ENCODE assay signal across 18 cellular contexts in genomic region chr5:179120951-179121666, GRCh38.
"Had no signal": no experiment of that assay in that cellular context is flagged by ENCODE, and none has a peak within 500 bp of the region (broad histone marks: within the 10 kb centered on the region; RNA-seq: fewer than 3 reads in every experiment).

No MANE protein-coding gene starts in this region.

- H3K27ac ChIP-seq: esophagus muscularis mucosa, hepatocyte, neutrophil, SJCRH30, skin epidermis had no signal

- H3K4me1 ChIP-seq: esophagus muscularis mucosa, SJCRH30 had no signal

- H3K4me1 Mint-ChIP-seq: activated naive CD8-positive, alpha-beta T cell treated with anti-CD3 and anti-CD28 coated beads, Interleukin-2, amount 50 U/mL, for 24 hours; naive thymus-derived CD8-positive, alpha-beta T cell; WTC11 had no signal

- DNase-seq: activated CD4-positive, alpha-beta T cell treated with anti-CD3 and anti-CD28 coated beads for 48 hours; activated CD8-positive, alpha-beta T cell treated with anti-CD3 and anti-CD28 coated beads, Interleukin-2, amount 10 ng/mL, durations not matched to agents 7 days and 5 days; activated naive CD4-positive, alpha-beta T cell treated with anti-CD3 and anti-CD28 coated beads for 36 hours; activated naive CD8-positive, alpha-beta T cell treated with anti-CD3 and anti-CD28 coated beads, Interleukin-2, amount 50 U/mL, for 24 hours; activated T-cell treated with anti-CD3 and anti-CD28 coated beads for 4 hours; kidney glomerular epithelial cell; mucosa of descending colon; SJCRH30; stimulated activated CD4-positive, alpha-beta T cell treated with anti-CD3 and anti-CD28 coated beads, Interleukin-4, amount 100 ng/mL, for 24 hours; stimulated activated naive CD4-positive, alpha-beta T cell treated with Interleukin-2 at 50 U/mL for 16 hours had no signal

- H3K27ac Mint-ChIP-seq: activated CD8-positive, alpha-beta T cell treated with anti-CD3 and anti-CD28 coated beads, Interleukin-2, amount 10 ng/mL, durations not matched to agents 7 days and 5 days; activated naive CD4-positive, alpha-beta T cell treated with anti-CD3 and anti-CD28 coated beads for 36 hours; activated naive CD8-positive, alpha-beta T cell treated with anti-CD3 and anti-CD28 coated beads, Interleukin-2, amount 50 U/mL, for 24 hours; naive thymus-derived CD8-positive, alpha-beta T cell; progenitor cell of endocrine pancreas; WTC11 had no signal

- H3K4me3 ChIP-seq: esophagus muscularis mucosa, hepatocyte, mucosa of descending colon, SJCRH30, skin epidermis had no signal

- H3K4me3 Mint-ChIP-seq: activated CD8-positive, alpha-beta T cell treated with anti-CD3 and anti-CD28 coated beads, Interleukin-2, amount 10 ng/mL, durations not matched to agents 7 days and 5 days; activated naive CD4-positive, alpha-beta T cell treated with anti-CD3 and anti-CD28 coated beads for 36 hours; activated naive CD8-positive, alpha-beta T cell treated with anti-CD3 and anti-CD28 coated beads, Interleukin-2, amount 50 U/mL, for 24 hours; naive thymus-derived CD8-positive, alpha-beta T cell; WTC11 had no signal

- H3K27me3 ChIP-seq: esophagus muscularis mucosa, hepatocyte, neutrophil, SJCRH30 had no signal

- H3K27me3 Mint-ChIP-seq: activated naive CD8-positive, alpha-beta T cell treated with anti-CD3 and anti-CD28 coated beads, Interleukin-2, amount 50 U/mL, for 24 hours; progenitor cell of endocrine pancreas had no signal

- ATAC-seq: activated CD8-positive, alpha-beta T cell treated with anti-CD3 and anti-CD28 coated beads, Interleukin-2, amount 10 ng/mL, durations not matched to agents 7 days and 5 days; activated naive CD8-positive, alpha-beta T cell treated with anti-CD3 and anti-CD28 coated beads, Interleukin-2, amount 50 U/mL, for 24 hours; mucosa of descending colon; naive thymus-derived CD8-positive, alpha-beta T cell; right cardiac atrium; WTC11 had no signal

- H3K36me3 ChIP-seq: neutrophil, SJCRH30 had no signal

- H3K9me3 ChIP-seq: SJCRH30 had no signal
